12 cellular contexts compared by ENCODE assay signal in the genomic region with DNA sequence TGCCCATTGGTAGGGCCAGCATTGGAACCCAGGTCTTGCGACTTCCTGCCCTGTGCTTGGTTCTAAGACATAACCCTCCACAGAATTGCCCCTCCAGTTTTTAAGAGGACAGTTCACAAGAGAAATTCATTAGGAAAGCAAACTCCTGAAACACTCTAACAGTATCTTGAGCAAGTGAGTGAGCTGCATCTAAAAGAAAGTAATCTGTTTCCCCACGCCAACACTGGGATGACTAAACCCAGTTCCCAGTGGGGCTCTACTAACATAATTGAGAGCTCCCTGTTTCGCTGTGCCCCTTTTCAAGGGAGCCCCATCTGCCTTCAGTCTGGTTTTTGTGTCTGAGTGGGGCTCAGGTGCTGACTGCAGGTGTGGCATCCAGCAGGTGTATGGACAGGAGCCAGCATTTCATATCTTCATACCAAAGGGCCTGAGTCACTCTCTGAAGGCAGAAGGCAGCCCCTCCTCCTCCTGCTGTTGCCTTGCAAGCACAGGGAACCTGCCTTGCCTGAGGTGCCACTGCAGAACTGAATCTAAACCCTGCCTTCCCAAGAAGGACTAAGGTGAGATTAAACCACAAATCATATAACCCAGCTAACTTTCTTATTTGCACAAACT. TPM values are rescaled to one million over a fixed set of nuclear protein-coding genes. Genes with fewer than 3 reads are reported as not detected.
DNase-seq lines count a peak whose midpoint lies in the region; ATAC-seq and TF ChIP-seq lines count a peak whose summit lies in the region.
"Had no signal": no experiment of that assay in that cellular context is flagged by ENCODE, and none has a peak within 500 bp of the region (broad histone marks: within the 10 kb centered on the region; RNA-seq: fewer than 3 reads in every experiment).

No MANE protein-coding gene starts in this region.

- TF ChIP-seq POLR2A in body of pancreas (IDR thresholded peaks at IDR 0.05) (no peak), tibial nerve (IDR thresholded peaks at IDR 0.05) (no peak)

- H3K36me3 Mint-ChIP-seq in mesothelial cell of epicardium: peaks cover 28% of the 10 kb centered on the region

- H3K27ac Mint-ChIP-seq in mesothelial cell of epicardium: peak overlapping the region; percentile 95
- H3K27ac Mint-ChIP-seq: B cell had no signal

- no peaks in the 10 kb centered on the region for H3K27me3 ChIP-seq in body of pancreas
- peaks cover 0 to 13% of the 10 kb centered on the region in 2 donors for H3K27me3 ChIP-seq in tibial nerve

- H3K4me1 ChIP-seq in body of pancreas (peaks cover 15% of the 10 kb centered on the region), tibial nerve (no peaks in the 10 kb centered on the region)

- TF ChIP-seq EP300 in tibial nerve (IDR thresholded peaks at IDR 0.05): no peak

- no peaks in the 10 kb centered on the region for H3K36me3 ChIP-seq in body of pancreas (replicated peaks in 1 of 2; ENCODE audit: insufficient read depth in 1 of 2, low read depth in 2 of 2)
- H3K36me3 ChIP-seq in tibial nerve: no peaks in the 10 kb centered on the region

- H3K4me1 Mint-ChIP-seq in mesothelial cell of epicardium: peaks cover 73% of the 10 kb centered on the region
- H3K4me1 Mint-ChIP-seq: B cell had no signal

- TF ChIP-seq CTCF in body of pancreas (IDR thresholded peaks at IDR 0.05) (no peak), mesothelial cell of epicardium (IDR thresholded peaks at IDR 0.05; ENCODE audit: unreplicated experiment) (no peak), tibial nerve (IDR thresholded peaks at IDR 0.05) (no peak)

- intact Hi-C loops in body of pancreas (cut with DNase I): no loop called here

- DNase-seq in DMS53 treated with DMSO at 0.1 percent for 48 hours (lab: John Stamatoyannopoulos, UW; ENCODE audit: unreplicated experiment) (peak; percentile 64), NCI-H146 treated with DMSO at 0.1 percent for 48 hours (lab: John Stamatoyannopoulos, UW; ENCODE audit: unreplicated experiment) (peak; percentile 25), body of pancreas (peak; percentile 70 to 88 (median 87)), mesothelial cell of epicardium (ENCODE audit: low spot score in 2 of 2, unreplicated experiment in 2 of 2) (peak; percentile 36 to 59), SKM-1 treated with dmso at 0.1 percent for 144 hours (lab: John Stamatoyannopoulos, UW; ENCODE audit: unreplicated experiment) (no peak), tibial nerve (ENCODE audit: low spot score in 2 of 2) (no peak), NOMO-1 treated with DMSO at 0.1 percent for 48 hours (lab: John Stamatoyannopoulos, UW; ENCODE audit: unreplicated experiment) (no peak), AG20443 (ENCODE audit: low spot score) (no peak)
- DNase-seq: activated CD4-positive, alpha-beta T cell treated with anti-CD3 and anti-CD28 coated beads, Interleukin-2, amount 50 U/mL, for 48 hours; NCI-H187; SW 1271 had no signal

- H3K4me3 ChIP-seq in body of pancreas (no peak overlapping the region), tibial nerve (no peak overlapping the region)

- peak overlapping the region; percentile 42 for H3K4me3 Mint-ChIP-seq in mesothelial cell of epicardium
- H3K4me3 Mint-ChIP-seq: B cell had no signal

- H3K9me3 Mint-ChIP-seq in mesothelial cell of epicardium: no peaks in the 10 kb centered on the region

- 39 to 82% methylated on average over 1 to 3 of the region's 3 CpGs for WGBS in body of pancreas, 2 donors
- WGBS in tibial nerve, 2 donors: 65 to 80% methylated on average over 1 to 3 of the region's 3 CpGs

- H3K9me3 ChIP-seq in body of pancreas (no peaks in the 10 kb centered on the region), tibial nerve (no peaks in the 10 kb centered on the region)

- peak; percentile 99 for ATAC-seq in body of pancreas

- peak overlapping the region in 3 of 4 donors; percentile 46 to 62 (median 55) for H3K27ac ChIP-seq in body of pancreas
- no peak overlapping the region for H3K27ac ChIP-seq in tibial nerve

- no peaks in the 10 kb centered on the region for H3K27me3 Mint-ChIP-seq in mesothelial cell of epicardium (ENCODE audit: low read depth)
- H3K27me3 Mint-ChIP-seq: B cell had no signal

RNA-seq across cellular contexts. Expression of gene AMOT, which starts 8.0 kb away (rescaled TPM):
- total RNA-seq in body of pancreas (1 to 10 TPM; 4.2 to 7.3 TPM), mesothelial cell of epicardium (343 to 361 TPM (median 359 TPM) in 3 replicates), tibial nerve (10 to 100 TPM; 22.0 to 41.2 (median 23.0) TPM)

Comparison
In these comparisons a context has a peak if more than half of its experiments do, and no peak if none do; other contexts are left out.
1. DNase-seq: peak in DMS53 treated with DMSO at 0.1 percent for 48 hours (single experiment), NCI-H146 treated with DMSO at 0.1 percent for 48 hours (single experiment), body of pancreas (4 of 4) and mesothelial cell of epicardium (2 of 2); none in SKM-1 treated with dmso at 0.1 percent for 144 hours (single experiment), tibial nerve (0 of 2), NOMO-1 treated with DMSO at 0.1 percent for 48 hours (single experiment) and AG20443 (single experiment).
2. H3K27ac ChIP-seq: peak in body of pancreas (3 of 4); none in tibial nerve (0 of 4).